In the genomic region with DNA sequence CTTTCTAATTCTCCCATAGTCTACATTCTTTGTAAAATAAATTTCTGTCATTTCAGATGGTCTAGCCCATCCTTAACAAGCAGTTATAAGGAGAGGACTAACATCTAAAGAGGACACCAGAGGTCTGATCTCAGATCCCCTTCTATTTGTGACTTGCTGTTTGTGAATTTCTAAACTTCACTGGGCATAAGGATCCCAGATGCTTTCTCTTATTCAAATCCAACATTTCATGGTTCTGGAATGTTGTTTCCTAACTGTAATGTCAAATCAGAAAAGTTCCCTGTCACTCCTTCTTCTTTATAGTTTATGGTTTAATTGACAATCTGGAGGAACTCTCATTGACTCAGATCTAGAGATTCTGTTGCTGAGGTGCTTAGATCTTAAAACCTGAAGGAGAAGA, we compare ENCODE assay signal across 26 cellular contexts.
A peak's percentile ranks its signal among the peaks of the same experiment; 100 is the strongest.
DNase-seq lines count a peak whose midpoint lies in the region; TF ChIP-seq lines count a peak whose summit lies in the region.
"Had no signal": no experiment of that assay in that cellular context is flagged by ENCODE, and none has a peak within 500 bp of the region (broad histone marks: within the 10 kb centered on the region; RNA-seq: fewer than 3 reads in every experiment).

No MANE protein-coding gene starts in this region.

- no peaks in the 10 kb centered on the region for H3K79me2 ChIP-seq in mammary epithelial cell (ENCODE audit: insufficient read depth, low read length)

- H3K27ac Mint-ChIP-seq in MCF 10A (ENCODE audit: low read depth, unreplicated experiment) = peak overlapping the region; percentile 64
- H3K27ac Mint-ChIP-seq in mesothelial cell of epicardium = peak overlapping the region; percentile 31
- H3K27ac Mint-ChIP-seq: CD8-positive, alpha-beta memory T cell had no signal

- no peaks in the 10 kb centered on the region for H3K4me1 ChIP-seq in mammary epithelial cell (ENCODE audit: insufficient read depth, low read length)
- H3K4me1 ChIP-seq in esophagus muscularis mucosa = peaks cover 0 to 58% (median 50%) of the 10 kb centered on the region in 4 donors
- H3K4me1 ChIP-seq: SJCRH30 had no signal

- H3K4me1 Mint-ChIP-seq in MCF 10A (ENCODE audit: insufficient read depth, unreplicated experiment) (peaks cover 24% of the 10 kb centered on the region), mesothelial cell of epicardium (peaks cover 47% of the 10 kb centered on the region)
- H3K4me1 Mint-ChIP-seq: CD8-positive, alpha-beta memory T cell had no signal

- no peak for TF ChIP-seq POLR2A in esophagus muscularis mucosa (IDR thresholded peaks at IDR 0.05; ENCODE audit: low read depth)

- no peak overlapping the region for H3K4me2 ChIP-seq in mammary epithelial cell (ENCODE audit: insufficient read depth, low read depth, low read length)

- H3K9me3 ChIP-seq in mammary epithelial cell (replicated peaks; ENCODE audit: insufficient read depth, low read length) (no peaks in the 10 kb centered on the region), esophagus muscularis mucosa (no peaks in the 10 kb centered on the region)
- H3K9me3 ChIP-seq: SJCRH30 had no signal

- intact Hi-C loops in MCF 10A (cut with micrococcal nuclease) (no loop called here), mammary epithelial cell (cut with micrococcal nuclease) (no loop called here), esophagus muscularis mucosa (cut with DNase I) (loop anchor here (10.0 kb wide), 1 partner anchor 280 kb away; no protein-coding TSS in a partner anchor)

- POLR2A ChIA-PET in MCF 10A (lab: Yijun Ruan, JAX) = interaction anchor here (1.0 to 1.9 kb wide), 2 partner anchors 12 to 25 kb away, joined by 4 to 5 read pairs; no protein-coding TSS in a partner anchor

- H3K36me3 ChIP-seq in mammary epithelial cell (ENCODE audit: insufficient read depth, low read length) (no peaks in the 10 kb centered on the region), esophagus muscularis mucosa (no peaks in the 10 kb centered on the region)
- H3K36me3 ChIP-seq: SJCRH30 had no signal

- no peak overlapping the region for H3K4me3 Mint-ChIP-seq in MCF 10A (ENCODE audit: unreplicated experiment)
- H3K4me3 Mint-ChIP-seq in mesothelial cell of epicardium = no peak overlapping the region
- H3K4me3 Mint-ChIP-seq: CD8-positive, alpha-beta memory T cell had no signal

- H3K9me3 Mint-ChIP-seq in MCF 10A (ENCODE audit: unreplicated experiment) (peaks cover 8% of the 10 kb centered on the region), mesothelial cell of epicardium (peaks cover 4% of the 10 kb centered on the region)

- H3K27ac ChIP-seq in mammary epithelial cell (ENCODE audit: insufficient read depth, low read depth, low read length) (no peak overlapping the region), esophagus muscularis mucosa (replicated peaks in 1 of 4) (peak overlapping the region in 3 of 4 donors; percentile 70 to 83 (median 80))
- H3K27ac ChIP-seq: SJCRH30 had no signal

- H3K9ac ChIP-seq in mammary epithelial cell (ENCODE audit: insufficient read depth, low read length) = no peak overlapping the region

- H3K36me3 Mint-ChIP-seq in MCF 10A (ENCODE audit: insufficient read depth, unreplicated experiment) (peaks cover 11% of the 10 kb centered on the region), mesothelial cell of epicardium (no peaks in the 10 kb centered on the region)
- H3K36me3 Mint-ChIP-seq: CD8-positive, alpha-beta memory T cell had no signal

- no peaks in the 10 kb centered on the region for H3K27me3 ChIP-seq in mammary epithelial cell (ENCODE audit: insufficient read depth, low read length)
- H3K27me3 ChIP-seq in esophagus muscularis mucosa = no peaks in the 10 kb centered on the region

- DNase-seq in MCF 10A (ENCODE audit: unreplicated experiment) = no peak
- no peak for DNase-seq in mammary epithelial cell
- no peak for DNase-seq in esophagus muscularis mucosa (ENCODE audit: extremely low spot score)
- DNase-seq in mesothelial cell of epicardium (ENCODE audit: low spot score in 2 of 2, unreplicated experiment in 2 of 2) = no peak
- DNase-seq in NCI-H446 treated with DMSO at 0.1 percent for 48 hours (lab: John Stamatoyannopoulos, UW) = no peak
- no peak for DNase-seq in NOMO-1 (lab: John Stamatoyannopoulos, UW; ENCODE audit: unreplicated experiment in 2 of 2)
- no peak for DNase-seq in GM19238 (ENCODE audit: insufficient read length, low spot score)
- no peak for DNase-seq in NCI-H187 (lab: John Stamatoyannopoulos, UW)
- DNase-seq: 8988T; AML-193; C1 segment of cervical spinal cord; Calu3; CD8-positive, alpha-beta memory T cell; DMS153; GDM1; H7; MM.1S; NCI-H1048; NCI-H1436; NCI-H1930; NCI-H2227 treated with DMSO at 0.1 percent for 48 hours; NCI-H510A treated with DMSO at 0.1 percent for 48 hours; NCI-H748 treated with DMSO at 0.1 percent for 48 hours; SJCRH30; SW 1271 had no signal

- no peak overlapping the region for H2AFZ ChIP-seq in mammary epithelial cell (ENCODE audit: low read depth, low read length)

- no peak for TF ChIP-seq EP300 in esophagus muscularis mucosa (IDR thresholded peaks at IDR 0.05)

- H3K27me3 Mint-ChIP-seq in MCF 10A (ENCODE audit: insufficient read depth, unreplicated experiment) (no peaks in the 10 kb centered on the region), mesothelial cell of epicardium (ENCODE audit: low read depth) (no peaks in the 10 kb centered on the region)
- H3K27me3 Mint-ChIP-seq: CD8-positive, alpha-beta memory T cell had no signal

- no peaks in the 10 kb centered on the region for H4K20me1 ChIP-seq in mammary epithelial cell (ENCODE audit: insufficient read depth, low read length)

- dilution Hi-C loops in mammary epithelial cell (cut with HindIII; ENCODE audit: low sequenced_read_pairs) = no loop called here

- H3K4me3 ChIP-seq in mammary epithelial cell (replicated peaks in 1 of 3; ENCODE audit: insufficient read depth in 1 of 3, low read depth in 2 of 3, low read length in 3 of 3) (no peak overlapping the region), esophagus muscularis mucosa (no peak overlapping the region)
- H3K4me3 ChIP-seq: K562, SJCRH30 had no signal

- in situ Hi-C loops in mammary epithelial cell (cut with MboI; ENCODE audit: low sequenced_read_pairs in 2 of 2) = no loop called here

- BruUV-seq in MCF 10A (replicated peaks; lab: Mats Ljungman, UMichigan) (no TSS peak), mammary epithelial cell (replicated peaks; lab: Mats Ljungman, UMichigan) (no TSS peak)

- no peak for TF ChIP-seq CTCF in MCF 10A (IDR thresholded peaks at IDR 0.05; ENCODE audit: unreplicated experiment)
- no peak for TF ChIP-seq CTCF in mammary epithelial cell (conservative IDR thresholded peaks at IDR 0.05 in 1 of 2, IDR thresholded peaks at IDR 0.05 in 1 of 2; ENCODE audit: extremely low read depth in 1 of 2, insufficient read depth in 1 of 2, low read depth in 1 of 2, low read length in 2 of 2)
- TF ChIP-seq CTCF in esophagus muscularis mucosa (IDR thresholded peaks at IDR 0.05) = no peak
- TF ChIP-seq CTCF in mesothelial cell of epicardium (IDR thresholded peaks at IDR 0.05; ENCODE audit: unreplicated experiment) = no peak

- CTCF ChIA-PET in MCF 10A (lab: Yijun Ruan, JAX) = no interaction called here
- CTCF ChIA-PET in mammary epithelial cell (lab: Charles Lee; ENCODE audit: low non-redundant PET) = no interaction called here
